ENCODE assay signal across 8 cellular contexts in the genomic region with DNA sequence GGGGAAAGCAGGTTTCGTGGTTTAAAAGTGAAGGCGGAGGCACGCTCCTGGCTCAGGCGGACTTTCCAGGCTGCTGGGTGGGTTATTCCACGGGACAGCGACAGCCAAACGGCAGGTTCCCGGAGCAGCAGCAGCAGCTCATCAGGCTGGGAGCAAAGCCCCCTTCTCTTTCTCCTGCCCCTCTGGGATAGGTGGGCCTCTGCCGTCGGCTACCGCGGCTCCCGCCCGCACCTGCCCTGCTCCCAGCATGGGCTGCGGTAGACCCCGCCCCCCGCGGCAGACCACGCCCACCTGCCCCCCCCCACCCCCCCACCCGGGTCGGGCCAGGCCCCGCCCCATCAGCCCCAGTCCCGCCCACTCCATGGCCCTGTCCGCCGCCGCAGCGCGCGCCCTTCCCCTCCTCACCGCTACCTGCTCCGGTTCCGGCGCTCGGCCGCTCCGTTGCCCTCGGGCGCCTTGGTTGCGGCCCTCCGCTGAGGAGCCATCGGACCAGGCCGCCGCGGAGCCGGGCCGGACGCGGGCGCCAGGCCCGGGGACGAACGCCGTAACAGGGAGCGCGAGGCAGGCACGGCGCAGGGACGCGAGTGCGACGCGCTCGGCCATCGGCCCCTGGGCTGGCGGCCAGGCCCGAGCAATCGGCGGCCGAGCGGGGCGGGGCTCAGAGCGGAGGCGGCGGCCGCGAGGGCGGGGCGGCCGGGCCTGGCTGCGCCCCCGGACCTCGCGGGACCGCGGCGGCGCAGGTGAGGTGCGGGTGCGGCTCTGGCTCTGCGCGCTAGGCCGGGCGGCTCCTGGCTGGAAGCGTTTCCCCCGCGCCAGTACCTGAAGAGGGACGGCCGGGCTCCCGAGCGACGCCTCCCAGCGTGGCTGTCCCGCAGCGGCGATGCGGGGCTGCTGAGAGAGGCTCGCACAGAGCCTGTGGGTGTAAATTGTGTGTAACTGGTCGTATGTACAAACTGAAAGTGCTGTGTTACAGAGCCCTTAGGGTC. TPM values are rescaled to one million over a fixed set of nuclear protein-coding genes. Genes with fewer than 3 reads are reported as not detected.
DNase-seq lines count a peak whose midpoint lies in the region; ATAC-seq, FAIRE-seq and TF ChIP-seq lines count a peak whose summit lies in the region.

TSS of gene HEXD (plus strand) at position 347 of the 986 bp plus-strand sequence. CDS start 1,453 bp downstream, outside the sequence.
A gene with protein sequence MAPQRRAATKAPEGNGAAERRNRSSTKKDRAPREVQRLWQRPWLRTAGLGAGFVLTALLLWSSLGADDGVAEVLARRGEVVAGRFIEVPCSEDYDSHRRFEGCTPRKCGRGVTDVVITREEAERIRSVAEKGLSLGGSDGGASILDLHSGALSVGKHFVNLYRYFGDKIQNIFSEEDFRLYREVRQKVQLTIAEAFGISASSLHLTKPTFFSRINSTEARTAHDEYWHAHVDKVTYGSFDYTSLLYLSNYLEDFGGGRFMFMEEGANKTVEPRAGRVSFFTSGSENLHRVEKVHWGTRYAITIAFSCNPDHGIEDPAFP (minus strand): TSS at position 586 of the 986 bp plus-strand sequence. CDS start 101 bp downstream, at position 485.

- ATAC-seq in GM21423 (IDR thresholded peaks at IDR 0.05; ENCODE audit: unreplicated experiment): peak; percentile 81
- peak; percentile 97 for ATAC-seq in mucosa of descending colon

- FAIRE-seq in D721Med (lab: Jason Lieb, UNC): no peak

- TF ChIP-seq CTCF in D721Med (IDR thresholded peaks at IDR 0.05; ENCODE audit: insufficient read depth, missing control alignments) (no peak), OCI-LY1 (IDR thresholded peaks at IDR 0.05; ENCODE audit: low read length) (no peak), epithelial cell of esophagus (IDR thresholded peaks at IDR 0.05; ENCODE audit: insufficient read depth, low read depth, low read length, missing control alignments) (no peak), mucosa of descending colon (IDR thresholded peaks at IDR 0.05) (no peak)

- peak within 1 kb of the TSS; percentile 95 for H3K9ac ChIP-seq in HUES48 (ENCODE audit: low read depth, low read length)
- peak within 1 kb of the TSS; percentile 98 for H3K9ac ChIP-seq in OCI-LY1 (ENCODE audit: low read length)

- H3K9me3 ChIP-seq in HUES48 (ENCODE audit: control insufficient read depth, insufficient read depth, low read length) (no peaks in the 10 kb centered on the region), OCI-LY1 (ENCODE audit: low read length) (no peaks in the 10 kb centered on the region), mucosa of descending colon (no peaks in the 10 kb centered on the region)

- H4K20me1 ChIP-seq in OCI-LY1 (ENCODE audit: insufficient read depth, low read length): no peaks in the 10 kb centered on the region

- H3K27ac ChIP-seq in HUES48 (ENCODE audit: low read depth, low read length) (peak within 1 kb of the TSS; percentile 91), OCI-LY1 (ENCODE audit: low read depth, low read length, poor library complexity, severe bottlenecking) (peak within 1 kb of the TSS; percentile 62)

- H3K27me3 ChIP-seq in HUES48 (ENCODE audit: control insufficient read depth, insufficient read depth, low read length) (no peaks in the 10 kb centered on the region), OCI-LY1 (ENCODE audit: insufficient read depth, low read length) (no peaks in the 10 kb centered on the region)

- intact Hi-C loops in mucosa of descending colon (cut with DNase I, micrococcal nuclease): loop anchor here in 1 of 2 donors (10.0 kb wide), 1 partner anchor 63 kb away; the partner anchor contains the start of gene TEX19

- H3K79me2 ChIP-seq in OCI-LY1 (ENCODE audit: insufficient read depth, low read length): no peaks in the 10 kb centered on the region

- peaks cover 12% of the 10 kb centered on the region for H3K36me3 ChIP-seq in HUES48 (ENCODE audit: control insufficient read depth, insufficient read depth, low read length)
- H3K36me3 ChIP-seq in OCI-LY1 (ENCODE audit: insufficient read depth, low read length): peaks cover 7% of the 10 kb centered on the region
- no peaks in the 10 kb centered on the region for H3K36me3 ChIP-seq in mucosa of descending colon (ENCODE audit: low read depth)

- peak within 1 kb of the TSS; percentile 92 for H3K4me2 ChIP-seq in OCI-LY1 (ENCODE audit: low read length)

- peak within 1 kb of the TSS; percentile 98 for H3K4me3 ChIP-seq in HUES48 (ENCODE audit: low read depth, low read length)
- H3K4me3 ChIP-seq in OCI-LY1 (ENCODE audit: low read depth, low read length, poor library complexity, severe bottlenecking): peak within 1 kb of the TSS; percentile 99
- peak within 1 kb of the TSS; percentile 58 for H3K4me3 ChIP-seq in epithelial cell of esophagus (ENCODE audit: low read length)
- peak within 1 kb of the TSS; percentile 40 for H3K4me3 ChIP-seq in mucosa of descending colon

- peak; percentile 86 for DNase-seq in D721Med (ENCODE audit: insufficient read length, low spot score)
- peak; percentile 72 for DNase-seq in activated T-cell treated with anti-CD3 and anti-CD28 coated beads for 1 hour (ENCODE audit: low read depth)
- peak; percentile 93 for DNase-seq in epithelial cell of esophagus (ENCODE audit: low read depth)
- peak; percentile 88 to 93 (median 90) for DNase-seq in mucosa of descending colon
- DNase-seq in stimulated activated CD8-positive, alpha-beta memory T cell treated with anti-CD3 and anti-CD28 coated beads, Interleukin-4, amount 100 ng/mL, for 1 hour (ENCODE audit: low read depth in 2 of 2, low spot score in 1 of 2): peak; percentile 64 to 68

- no peaks in the 10 kb centered on the region for H3K9me2 ChIP-seq in OCI-LY1 (ENCODE audit: low read depth, low read length)

- no peaks in the 10 kb centered on the region for H3F3A ChIP-seq in OCI-LY1 (ENCODE audit: insufficient read depth, low read length)

- peaks cover 7% of the 10 kb centered on the region; the same call in 1 of the 2 replicates for H3K4me1 ChIP-seq in HUES48 (ENCODE audit: control insufficient read depth, insufficient read depth, low read length)
- H3K4me1 ChIP-seq in OCI-LY1 (ENCODE audit: insufficient read depth, low read length, severe bottlenecking): peaks cover 21% of the 10 kb centered on the region
- H3K4me1 ChIP-seq in mucosa of descending colon (ENCODE audit: low read depth): peaks cover 18% of the 10 kb centered on the region

- no peak within 1 kb of the TSS for H2AFZ ChIP-seq in OCI-LY1 (ENCODE audit: low read length)

RNA-seq across cellular contexts. Expression of gene HEXD, which starts in this region (rescaled TPM):
- total RNA-seq in mucosa of descending colon: 10 to 100 TPM; 25.3 to 54.6 (median 42.1) TPM

RNA-seq across cellular contexts. Expression of the second gene that starts in this region (rescaled TPM):
- total RNA-seq in mucosa of descending colon: 10 to 100 TPM; 26.2 to 28.8 (median 26.2) TPM

Comparison
In these comparisons a context has a peak if more than half of its experiments do, and no peak if none do; other contexts are left out.
1. Peak in every context shown above with its lines: DNase-seq, ATAC-seq, H3K4me3 ChIP-seq and H3K27ac ChIP-seq.
2. H3K4me3 ChIP-seq: peak in every context shown above with its lines; median percentile 99 in OCI-LY1; 98 in HUES48; 58 in epithelial cell of esophagus; 40 in mucosa of descending colon.